8 cellular contexts compared by ENCODE assay signal in genomic region chr10:99329891-99330674, GRCh38. TPM values are rescaled to one million over a fixed set of nuclear protein-coding genes. Genes with fewer than 3 reads are reported as not detected.
DNase-seq lines count a peak whose midpoint lies in the region; ATAC-seq and TF ChIP-seq lines count a peak whose summit lies in the region.

No MANE protein-coding gene starts in this region.

- DNase-seq in D341Med (ENCODE audit: low spot score) (peak; percentile 64), NCI-H146 (lab: John Stamatoyannopoulos, UW) (peak; percentile 66), choroid plexus epithelial cell (ENCODE audit: low read depth) (peak; percentile 6), lower lobe of right lung (peak; percentile 56), tibial nerve (ENCODE audit: low spot score in 2 of 2) (no peak), activated gamma-delta T cell (lab: John Stamatoyannopoulos, UW) (no peak)

- H3K27me3 ChIP-seq in lower lobe of right lung (ENCODE audit: low read depth), result peaks cover 45% of the 10 kb centered on the region
- H3K27me3 ChIP-seq in tibial nerve, result peaks cover 0 to 60% of the 10 kb centered on the region in 2 donors

- H3K4me3 ChIP-seq in choroid plexus epithelial cell (ENCODE audit: low read depth, low read length) (no peak overlapping the region), lower lobe of right lung (peak overlapping the region; percentile 55), tibial nerve (peak overlapping the region; percentile 0 to 42 (median 22))

- no peak for TF ChIP-seq CTCF in choroid plexus epithelial cell (conservative IDR thresholded peaks at IDR 0.05; ENCODE audit: low read depth, low read length)
- TF ChIP-seq CTCF in lower lobe of right lung (IDR thresholded peaks at IDR 0.05), result no peak
- TF ChIP-seq CTCF in tibial nerve (IDR thresholded peaks at IDR 0.05), result no peak

- H3K4me1 ChIP-seq in lower lobe of right lung (peaks cover 19% of the 10 kb centered on the region), tibial nerve (peaks cover 0 to 16% (median 7%) of the 10 kb centered on the region in 4 donors)

- ATAC-seq in GM21526 (IDR thresholded peaks at IDR 0.05; ENCODE audit: low FRiP score, unreplicated experiment), result peak; percentile 31
- ATAC-seq in lower lobe of right lung, result peak; percentile 67 to 74
- no peak for ATAC-seq in GM19455 (IDR thresholded peaks at IDR 0.05; ENCODE audit: unreplicated experiment)

- H3K36me3 ChIP-seq in lower lobe of right lung, result no peaks in the 10 kb centered on the region
- H3K36me3 ChIP-seq in tibial nerve, result no peaks in the 10 kb centered on the region

- intact Hi-C loops in lower lobe of right lung (cut with DNase I), result no loop called here

- 6 to 17% methylated on average over 12 to 37 of the region's 84 CpGs for WGBS in tibial nerve, 2 donors

- H3K27ac ChIP-seq in lower lobe of right lung (no peak overlapping the region), tibial nerve (no peak overlapping the region)

- H3K9me3 ChIP-seq in lower lobe of right lung, result no peaks in the 10 kb centered on the region
- H3K9me3 ChIP-seq in tibial nerve, result peaks cover 0 to 8% (median 0%) of the 10 kb centered on the region in 4 donors

- no peak for TF ChIP-seq EP300 in tibial nerve (IDR thresholded peaks at IDR 0.05)

- no peak for TF ChIP-seq POLR2A in tibial nerve (IDR thresholded peaks at IDR 0.05)

RNA-seq across cellular contexts. Expression of gene CNNM1, which starts 0.9 kb away (rescaled TPM):
- total RNA-seq in lower lobe of right lung (0.35 TPM), tibial nerve (under 1 TPM in 1 of 4 donors, not detected in 3; 0.20 TPM)

Comparison
In these comparisons a context has a peak if more than half of its experiments do, and no peak if none do; other contexts are left out.
1. DNase-seq: peak in D341Med (single experiment), NCI-H146 (single experiment), choroid plexus epithelial cell (single experiment) and lower lobe of right lung (single experiment); none in tibial nerve (0 of 2) and activated gamma-delta T cell (single experiment).